Comparison of ENCODE assay signal across 8 cellular contexts in genomic region chr7:44490351-44491200, GRCh38. TPM values are rescaled to one million over a fixed set of nuclear protein-coding genes. Genes with fewer than 3 reads are reported as not detected.
A peak's percentile ranks its signal among the peaks of the same experiment; 100 is the strongest.
DNase-seq lines count a peak whose midpoint lies in the region; ATAC-seq and TF ChIP-seq lines count a peak whose summit lies in the region.

Gene NUDCD3 (minus strand): TSS chr7:44490658. CDS start chr7:44490600, 58 bp downstream.

- peak within 1 kb of the TSS; percentile 89 for H2AFZ ChIP-seq in mammary epithelial cell (ENCODE audit: low read depth, low read length)

- TF ChIP-seq POLR2A in spleen (IDR thresholded peaks at IDR 0.05), result peak in 1 of 3 donors; percentile 8

- peaks cover 0 to 4% (median 3%) of the 10 kb centered on the region in 3 donors for H3K36me3 Mint-ChIP-seq in immature natural killer cell

- H3K4me1 ChIP-seq in mammary epithelial cell (ENCODE audit: insufficient read depth, low read length), result peaks cover 19% of the 10 kb centered on the region
- peaks cover 23 to 53% (median 47%) of the 10 kb centered on the region in 6 donors for H3K4me1 ChIP-seq in spleen

- peaks cover 2% of the 10 kb centered on the region for H3K36me3 ChIP-seq in WERI-Rb-1
- peaks cover 1% of the 10 kb centered on the region for H3K36me3 ChIP-seq in mammary epithelial cell (ENCODE audit: insufficient read depth, low read length)
- peaks cover 0 to 3% (median 0%) of the 10 kb centered on the region in 6 donors for H3K36me3 ChIP-seq in spleen

- DNase-seq in ACHN (peak; percentile 88), NCI-H2171 treated with DMSO at 0.1 percent for 48 hours (lab: John Stamatoyannopoulos, UW) (peak; percentile 91), WERI-Rb-1 (peak; percentile 89), mammary epithelial cell (peak; percentile 87), immature natural killer cell (peak; percentile 80 to 82 (median 81)), spleen (peak; percentile 95)

- H3K9me3 ChIP-seq in WERI-Rb-1 (ENCODE audit: severe bottlenecking), result no peaks in the 10 kb centered on the region
- no peaks in the 10 kb centered on the region for H3K9me3 ChIP-seq in mammary epithelial cell (replicated peaks; ENCODE audit: insufficient read depth, low read length)
- H3K9me3 ChIP-seq in spleen, result no peaks in the 10 kb centered on the region

- intact Hi-C loops in mammary epithelial cell (cut with micrococcal nuclease) (loop anchor here (1.0 to 10.0 kb wide), 2 partner anchors 75 to 354 kb away; partner anchors contain the start of gene H2AZ2), spleen (cut with DNase I; ENCODE audit: low total_unique reads) (no loop called here)

- peak within 1 kb of the TSS; percentile 72 for H3K4me3 ChIP-seq in WERI-Rb-1 (ENCODE audit: low read depth, low read length)
- peak within 1 kb of the TSS; percentile 68 to 87 (median 83) for H3K4me3 ChIP-seq in mammary epithelial cell (replicated peaks in 1 of 3; ENCODE audit: insufficient read depth in 1 of 3, low read depth in 2 of 3, low read length in 3 of 3)
- peak within 1 kb of the TSS; percentile 75 to 91 (median 83) for H3K4me3 ChIP-seq in spleen

- dilution Hi-C loops in mammary epithelial cell (cut with HindIII; ENCODE audit: low sequenced_read_pairs), result loop anchor here (5.0 kb wide), 1 partner anchor 77 kb away; no protein-coding TSS in a partner anchor

- peak within 1 kb of the TSS; percentile 92 for H3K9ac ChIP-seq in mammary epithelial cell (ENCODE audit: insufficient read depth, low read length)

- TF ChIP-seq CTCF in WERI-Rb-1 (IDR thresholded peaks at IDR 0.05; ENCODE audit: low read depth, low read length) (peak; percentile 36), mammary epithelial cell (conservative IDR thresholded peaks at IDR 0.05 in 1 of 2, IDR thresholded peaks at IDR 0.05 in 1 of 2; ENCODE audit: extremely low read depth in 1 of 2, insufficient read depth in 1 of 2, low read depth in 1 of 2, low read length in 2 of 2) (peak in 1 of 2 donors; percentile 32), spleen (IDR thresholded peaks at IDR 0.05 in 8 of 11, conservative IDR thresholded peaks at IDR 0.05 in 3 of 11) (peak in 5 of 11 experiments; percentile 15 to 50 (median 29))

- no TSS peak for BruUV-seq in mammary epithelial cell (replicated peaks; lab: Mats Ljungman, UMichigan)

- no peaks in the 10 kb centered on the region for H4K20me1 ChIP-seq in mammary epithelial cell (ENCODE audit: insufficient read depth, low read length)

- peaks cover 48% of the 10 kb centered on the region for H3K79me2 ChIP-seq in mammary epithelial cell (ENCODE audit: insufficient read depth, low read length)

- H3K27me3 ChIP-seq in WERI-Rb-1 (ENCODE audit: insufficient read depth, low read depth, severe bottlenecking) (no peaks in the 10 kb centered on the region), mammary epithelial cell (ENCODE audit: insufficient read depth, low read length) (no peaks in the 10 kb centered on the region), spleen (replicated peaks in 1 of 7) (peaks cover 0 to 4% (median 0%) of the 10 kb centered on the region in 7 donors)

- WGBS in mammary epithelial cell (ENCODE audit: low coverage, missing lambda C conversion rate), result under 1% methylated on average over 41 of the region's 63 CpGs
- WGBS in spleen, 5 donors, result 0 to 1% (median 0%) methylated on average over 32 to 63 of the region's 63 CpGs

- H3K4me1 Mint-ChIP-seq in immature natural killer cell, result peaks cover 37 to 49% of the 10 kb centered on the region in 2 donors

- peak within 1 kb of the TSS; percentile 85 to 95 (median 92) for H3K4me3 Mint-ChIP-seq in immature natural killer cell

- peak within 1 kb of the TSS; percentile 80 for H3K4me2 ChIP-seq in mammary epithelial cell (ENCODE audit: insufficient read depth, low read depth, low read length)

- in situ Hi-C loops in ACHN (cut with HindIII; ENCODE audit: low pct_ligation_motif_present, low pct_unique_long_range_greater_than_20kb, low sequenced_read_pairs), result no loop called here
- in situ Hi-C loops in mammary epithelial cell (cut with MboI; ENCODE audit: low sequenced_read_pairs in 2 of 2), result loop anchor here in 1 of 2 donors (25.0 kb wide), 1 partner anchor 253 kb away; no protein-coding TSS in a partner anchor

- H3K27ac Mint-ChIP-seq in immature natural killer cell, result peak within 1 kb of the TSS; percentile 77 to 97 (median 96)

- peak within 1 kb of the TSS; percentile 99 for H3K27ac ChIP-seq in WERI-Rb-1
- H3K27ac ChIP-seq in mammary epithelial cell (ENCODE audit: insufficient read depth, low read depth, low read length), result peak within 1 kb of the TSS; percentile 97
- H3K27ac ChIP-seq in spleen, result peak within 1 kb of the TSS; percentile 95 to 100 (median 98)

- H3K9me3 Mint-ChIP-seq in immature natural killer cell, result no peaks in the 10 kb centered on the region

- CTCF ChIA-PET in mammary epithelial cell (lab: Charles Lee; ENCODE audit: low non-redundant PET), result interaction anchor here (0.6 to 0.7 kb wide), 2 partner anchors 339 to 418 kb away, joined by 4 read pairs; no protein-coding TSS in a partner anchor

- peaks cover 4 to 12% (median 9%) of the 10 kb centered on the region in 3 donors for H3K27me3 Mint-ChIP-seq in immature natural killer cell (ENCODE audit: low read depth in 3 of 3)

- ATAC-seq in GM18868 (IDR thresholded peaks at IDR 0.05; ENCODE audit: unreplicated experiment), result peak; percentile 94
- peak; percentile 88 for ATAC-seq in HG03108 (IDR thresholded peaks at IDR 0.05; ENCODE audit: unreplicated experiment)

RNA-seq across cellular contexts. Expression of gene NUDCD3, which starts in this region (rescaled TPM):
- 100 to 1,000 TPM in 1 of 2 donors, 10 to 100 TPM in 1; 77.2 to 122 TPM for total RNA-seq in mammary epithelial cell
- polyA plus RNA-seq in mammary epithelial cell, result 48.3 TPM
- 154 TPM for polyA minus RNA-seq in mammary epithelial cell
- polyA plus RNA-seq in immature natural killer cell, result 10 to 100 TPM; 43.3 to 60.4 (median 56.3) TPM
- 10 to 100 TPM; 34.6 to 97.9 (median 70.0) TPM for total RNA-seq in spleen
- 10 to 100 TPM; 21.7 to 31.5 (median 23.8) TPM for polyA plus RNA-seq in spleen

Comparison
In these comparisons a context has a peak if more than half of its experiments do, and no peak if none do; other contexts are left out.
1. Peak in every context shown above with its lines: DNase-seq, ATAC-seq, H3K4me3 ChIP-seq and H3K27ac ChIP-seq.